ENCODE assay signal across 8 cellular contexts in genomic region chr10:88881335-88881734, GRCh38. TPM values are rescaled to one million over a fixed set of nuclear protein-coding genes. Genes with fewer than 3 reads are reported as not detected.
A peak's percentile ranks its signal among the peaks of the same experiment; 100 is the strongest.
DNase-seq lines count a peak whose midpoint lies in the region; ATAC-seq and TF ChIP-seq lines count a peak whose summit lies in the region.

No MANE protein-coding gene starts in this region.

- H3K4me1 ChIP-seq in cardiac muscle cell (ENCODE audit: low read depth) = peaks cover 6% of the 10 kb centered on the region
- H3K4me1 ChIP-seq in lower lobe of right lung = peaks cover 39% of the 10 kb centered on the region
- H3K4me1 ChIP-seq in vagina = peaks cover 34% of the 10 kb centered on the region

- H3K36me3 ChIP-seq in cardiac muscle cell (no peaks in the 10 kb centered on the region), lower lobe of right lung (no peaks in the 10 kb centered on the region), vagina (no peaks in the 10 kb centered on the region)

- no peak for TF ChIP-seq POLR2A in vagina (IDR thresholded peaks at IDR 0.05)

- ATAC-seq in left cardiac atrium (no peak), lower lobe of right lung (no peak), HG03108 (IDR thresholded peaks at IDR 0.05; ENCODE audit: unreplicated experiment) (no peak), GM19395 (IDR thresholded peaks at IDR 0.05; ENCODE audit: unreplicated experiment) (no peak)

- no peak overlapping the region for H3K27ac ChIP-seq in cardiac muscle cell
- peak overlapping the region; percentile 92 for H3K27ac ChIP-seq in lower lobe of right lung
- H3K27ac ChIP-seq in vagina = peak overlapping the region; percentile 93

- H3K9me3 ChIP-seq in cardiac muscle cell (ENCODE audit: low read depth) = no peaks in the 10 kb centered on the region
- H3K9me3 ChIP-seq in lower lobe of right lung = no peaks in the 10 kb centered on the region
- H3K9me3 ChIP-seq in vagina = no peaks in the 10 kb centered on the region

- in situ Hi-C loops in astrocyte of the cerebellum (cut with HindIII; ENCODE audit: low sequenced_read_pairs) = no loop called here

- H3K27me3 ChIP-seq in cardiac muscle cell = peaks cover 32% of the 10 kb centered on the region
- no peaks in the 10 kb centered on the region for H3K27me3 ChIP-seq in lower lobe of right lung (ENCODE audit: low read depth)
- no peaks in the 10 kb centered on the region for H3K27me3 ChIP-seq in vagina

- peak overlapping the region; percentile 94 for H3K4me3 ChIP-seq in cardiac muscle cell
- peak overlapping the region; percentile 80 for H3K4me3 ChIP-seq in astrocyte of the cerebellum (ENCODE audit: low read depth, low read length)
- peak overlapping the region; percentile 75 for H3K4me3 ChIP-seq in lower lobe of right lung
- peak overlapping the region; percentile 73 to 79 for H3K4me3 ChIP-seq in vagina

- TF ChIP-seq CTCF in cardiac muscle cell (IDR thresholded peaks at IDR 0.05; ENCODE audit: low read depth, low read length) = no peak
- TF ChIP-seq CTCF in astrocyte of the cerebellum (IDR thresholded peaks at IDR 0.05; ENCODE audit: low read depth, low read length, missing control alignments) = no peak
- no peak for TF ChIP-seq CTCF in lower lobe of right lung (IDR thresholded peaks at IDR 0.05)
- TF ChIP-seq CTCF in vagina (IDR thresholded peaks at IDR 0.05) = no peak

- intact Hi-C loops in left cardiac atrium (cut with DNase I) = loop anchor here in 1 of 2 donors (5.0 kb wide), 1 partner anchor 51 kb away; no protein-coding TSS in a partner anchor
- intact Hi-C loops in lower lobe of right lung (cut with DNase I) = no loop called here
- intact Hi-C loops in vagina (cut with DNase I) = loop anchor here (5.0 kb wide), 1 partner anchor 111 kb away; the partner anchor contains the start of gene FAS

- DNase-seq in cardiac muscle cell (ENCODE audit: low read depth in 1 of 2, low spot score in 1 of 2) (peak in 1 of 2 donors; percentile 25), left cardiac atrium (no peak), astrocyte of the cerebellum (ENCODE audit: low read depth) (no peak), lower lobe of right lung (no peak), vagina (ENCODE audit: extremely low spot score in 2 of 2) (no peak), NCI-H2107 (lab: John Stamatoyannopoulos, UW) (no peak)

RNA-seq across cellular contexts. Expression of gene STAMBPL1, which starts 1.3 kb away (rescaled TPM):
- total RNA-seq in cardiac muscle cell (36.0 and 38.4 TPM in 2 replicates), left cardiac atrium (1 to 10 TPM; 7.8 to 8.1 TPM), lower lobe of right lung (7.1 TPM), vagina (15.7 TPM)
- polyA plus RNA-seq in cardiac muscle cell = 3.6 and 7.9 TPM in 2 replicates

RNA-seq across cellular contexts. Expression of gene ANKRD22, which starts 29.7 kb away (rescaled TPM):
- total RNA-seq in cardiac muscle cell (not detected in 2 replicates), left cardiac atrium (not detected), lower lobe of right lung (0.71 TPM), vagina (4.4 TPM)
- polyA plus RNA-seq in cardiac muscle cell = not detected in 2 replicates
